ENCODE assay signal across 26 cellular contexts in genomic region chr6:43442935-43443334, GRCh38. TPM values are rescaled to one million over a fixed set of nuclear protein-coding genes. Genes with fewer than 3 reads are reported as not detected.
"Had no signal": no experiment of that assay in that cellular context is flagged by ENCODE, and none has a peak within 500 bp of the region (broad histone marks: within the 10 kb centered on the region; RNA-seq: fewer than 3 reads in every experiment).

No MANE protein-coding gene starts in this region.

- DNase-seq: cortex of kidney; dorsolateral prefrontal cortex; effector CD8-positive, alpha-beta T cell; gastrocnemius medialis; heart right ventricle; hypothalamus; kidney glomerular epithelial cell; mammary epithelial cell; naive thymus-derived CD4-positive, alpha-beta T cell; nephron progenitor cell; sigmoid colon; stimulated activated CD4-positive, alpha-beta T cell treated with anti-CD3 and anti-CD28 coated beads, Interleukin-2, amount 100 ng/mL, for 24 hours; stimulated activated CD4-positive, alpha-beta T cell treated with anti-CD3 and anti-CD28 coated beads, Interleukin-4, amount 100 ng/mL, for 4 hours; stimulated activated naive B cell treated with anti-CD40 and anti-IgM and Interleukin-4, amounts not matched to agents 10 μg/mL and 1 μg/mL and 100 μg/mL, for 72 hours; stimulated activated naive CD8-positive, alpha-beta T cell treated with anti-CD3 and anti-CD28 coated beads, Interleukin-15, amount 100 ng/mL, for 72 hours; testis; transverse colon had no signal

- H3K27me3 ChIP-seq: dorsolateral prefrontal cortex, esophagus muscularis mucosa, gastrocnemius medialis, heart right ventricle, neutrophil, sigmoid colon, testis, transverse colon had no signal

- H3K4me1 ChIP-seq: esophagus muscularis mucosa, gastrocnemius medialis, heart right ventricle, sigmoid colon, testis, transverse colon had no signal

- H3K4me3 Mint-ChIP-seq: naive thymus-derived CD4-positive, alpha-beta T cell; nephron progenitor cell; stimulated activated naive B cell treated with anti-CD40 and anti-IgM and Interleukin-4, amounts not matched to agents 10 μg/mL and 1 μg/mL and 100 μg/mL, for 72 hours; stimulated activated naive CD8-positive, alpha-beta T cell treated with anti-CD3 and anti-CD28 coated beads, Interleukin-15, amount 100 ng/mL, for 72 hours had no signal

- FAIRE-seq: endometrium, islet of Langerhans had no signal

- H3K27ac ChIP-seq: epithelial cell of prostate, esophagus muscularis mucosa, gastrocnemius medialis, heart right ventricle, neutrophil, sigmoid colon, skin epidermis, testis, transverse colon had no signal

- H3K27ac Mint-ChIP-seq: nephron progenitor cell; stimulated activated naive B cell treated with anti-CD40 and anti-IgM and Interleukin-4, amounts not matched to agents 10 μg/mL and 1 μg/mL and 100 μg/mL, for 72 hours had no signal

- H3K4me3 ChIP-seq: dorsolateral prefrontal cortex, esophagus muscularis mucosa, gastrocnemius medialis, heart right ventricle, sigmoid colon, skin epidermis, testis, transverse colon had no signal

- H3K4me1 Mint-ChIP-seq: naive thymus-derived CD4-positive, alpha-beta T cell; stimulated activated naive B cell treated with anti-CD40 and anti-IgM and Interleukin-4, amounts not matched to agents 10 μg/mL and 1 μg/mL and 100 μg/mL, for 72 hours; stimulated activated naive CD8-positive, alpha-beta T cell treated with anti-CD3 and anti-CD28 coated beads, Interleukin-15, amount 100 ng/mL, for 72 hours had no signal

- H3K9me3 ChIP-seq: esophagus muscularis mucosa, gastrocnemius medialis, heart right ventricle, neutrophil, sigmoid colon, testis, transverse colon had no signal

- H3K27me3 Mint-ChIP-seq: naive thymus-derived CD4-positive, alpha-beta T cell; stimulated activated naive B cell treated with anti-CD40 and anti-IgM and Interleukin-4, amounts not matched to agents 10 μg/mL and 1 μg/mL and 100 μg/mL, for 72 hours; stimulated activated naive CD8-positive, alpha-beta T cell treated with anti-CD3 and anti-CD28 coated beads, Interleukin-15, amount 100 ng/mL, for 72 hours had no signal

- ATAC-seq: gastrocnemius medialis; heart right ventricle; naive thymus-derived CD4-positive, alpha-beta T cell; stimulated activated naive B cell treated with anti-CD40 and anti-IgM and Interleukin-4, amounts not matched to agents 10 μg/mL and 1 μg/mL and 100 μg/mL, for 72 hours; stimulated activated naive CD8-positive, alpha-beta T cell treated with anti-CD3 and anti-CD28 coated beads, Interleukin-15, amount 100 ng/mL, for 72 hours had no signal

- H3K9me3 Mint-ChIP-seq: naive thymus-derived CD4-positive, alpha-beta T cell; nephron progenitor cell; stimulated activated naive B cell treated with anti-CD40 and anti-IgM and Interleukin-4, amounts not matched to agents 10 μg/mL and 1 μg/mL and 100 μg/mL, for 72 hours; stimulated activated naive CD8-positive, alpha-beta T cell treated with anti-CD3 and anti-CD28 coated beads, Interleukin-15, amount 100 ng/mL, for 72 hours had no signal

RNA-seq across cellular contexts. Expression of gene DLK2, which starts 12.4 kb away (rescaled TPM):
- total RNA-seq: mesenteric fat pad, osteoblast, sigmoid colon, subcutaneous adipose tissue had no signal
